In genomic region chr3:49006591-49007067, GRCh38 we compare ENCODE assay signal across 1 cellular context.
TF ChIP-seq lines count a peak whose summit lies in the region.

No MANE protein-coding gene starts in this region.

TF ChIP-seq in GM12878, 131 proteins besides CTCF, POLR2A, EP300 and RAD21:
- TF ChIP-seq FOXM1 (IDR thresholded peaks at IDR 0.05; ENCODE audit: low read depth, low read length) (no peak), CHD4 (IDR thresholded peaks at IDR 0.05) (no peak), MYB (IDR thresholded peaks at IDR 0.05; ENCODE audit: borderline replicate concordance, low read depth, low read length) (no peak), CREB1 (IDR thresholded peaks at IDR 0.05; ENCODE audit: low read depth) (0 out of 2 replicates have a peak, but pooled peaks have one; percentile 25), NKRF (conservative IDR thresholded peaks at IDR 0.05) (0 out of 2 replicates have a peak, but pooled peaks have one; percentile 28)
